Comparison of ENCODE assay signal across 16 cellular contexts in the genomic region with DNA sequence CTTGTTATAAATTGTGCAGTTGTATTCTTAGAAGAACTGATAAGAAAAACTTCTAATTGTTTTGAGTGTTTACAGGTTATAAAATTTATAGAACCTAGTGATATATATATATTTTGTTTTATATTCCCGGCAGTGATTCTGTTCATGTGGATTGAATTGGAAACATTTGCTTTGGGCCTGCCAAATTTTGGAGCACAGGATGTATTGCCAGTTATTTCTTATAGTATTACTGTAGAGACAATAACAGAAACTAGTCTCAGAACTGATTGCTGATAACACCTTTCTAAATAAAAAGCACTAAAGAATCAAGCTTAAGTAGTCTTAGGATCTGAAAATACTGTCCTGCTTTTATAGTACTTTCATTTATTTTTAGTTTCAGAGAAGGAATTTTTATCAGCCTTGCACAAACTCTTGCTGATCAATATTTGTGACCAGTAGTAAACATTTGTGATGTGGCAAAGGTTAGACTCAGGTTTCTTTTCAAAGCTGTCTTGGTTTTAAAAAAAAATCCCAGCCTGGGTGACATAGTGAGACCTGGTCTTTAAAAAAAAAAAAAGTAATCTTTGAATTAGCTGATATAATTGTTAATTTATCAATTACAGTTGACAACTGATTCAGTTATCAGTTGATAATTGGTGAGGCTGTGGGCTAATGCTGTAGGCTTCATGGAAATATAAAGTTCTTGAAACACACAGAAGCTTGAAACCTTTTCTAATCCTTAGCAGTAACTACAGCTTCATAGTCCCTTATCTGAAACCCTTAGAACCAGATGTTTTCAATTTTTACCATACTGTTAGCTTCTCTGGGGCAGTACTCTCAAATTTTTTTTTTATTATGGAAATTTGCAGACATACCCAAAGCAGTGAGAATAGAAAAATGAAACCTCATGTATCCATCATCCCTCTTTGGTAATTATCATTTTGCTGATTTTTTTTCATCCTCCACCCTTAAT.
"Had no signal": no experiment of that assay in that cellular context is flagged by ENCODE, and none has a peak within 500 bp of the region (broad histone marks: within the 10 kb centered on the region; RNA-seq: fewer than 3 reads in every experiment).

No MANE protein-coding gene starts in this region.

- H3K4me3 ChIP-seq: esophagus muscularis mucosa, heart left ventricle, mucosa of descending colon, psoas muscle had no signal

- H3K9me3 ChIP-seq: esophagus muscularis mucosa, heart left ventricle, mucosa of descending colon, neutrophil, psoas muscle had no signal

- ATAC-seq: effector memory CD8-positive, alpha-beta T cell; heart left ventricle; left colon; mucosa of descending colon; naive thymus-derived CD8-positive, alpha-beta T cell; psoas muscle; sciatic nerve had no signal

- H3K36me3 ChIP-seq: neutrophil had no signal

- DNase-seq: effector memory CD8-positive, alpha-beta T cell; heart left ventricle; hippocampal formation; left colon; mammary epithelial cell; mucosa of descending colon; naive thymus-derived CD8-positive, alpha-beta T cell; psoas muscle; retina; stimulated activated CD4-positive, alpha-beta T cell treated with anti-CD3 and anti-CD28 coated beads, Interleukin-12 subunit alpha, Interleukin-12 subunit beta, amount 100 ng/mL, for 4 hours; stimulated activated naive CD4-positive, alpha-beta T cell treated with Interleukin-2 at 50 U/mL for 16 hours; trophoblast cell had no signal

- H3K27ac ChIP-seq: epithelial cell of prostate, esophagus muscularis mucosa, heart left ventricle, neutrophil, psoas muscle had no signal

- H3K27me3 ChIP-seq: esophagus muscularis mucosa, heart left ventricle, neutrophil had no signal

- H3K4me1 ChIP-seq: esophagus muscularis mucosa, heart left ventricle, psoas muscle had no signal
